ENCODE assay signal across 1 cellular context in genomic region chr20:17896771-17897369, GRCh38.
TF ChIP-seq lines count a peak whose summit lies in the region.

No MANE protein-coding gene starts in this region.

TF ChIP-seq in HepG2, 621 proteins besides CTCF, POLR2A, EP300 and RAD21 (continued from another document and continues in another):
- TF ChIP-seq MYC (CRISPR knock-in tag; IDR thresholded peaks at IDR 0.05; ENCODE audit: borderline replicate concordance) (peak; percentile 28; the same call in 1 of the 2 replicates), ZNF616 (CRISPR knock-in tag; IDR thresholded peaks at IDR 0.05; ENCODE audit: low read depth) (0 out of 2 replicates have a peak, but pooled peaks have one; percentile 24), JUN (CRISPR knock-in tag; IDR thresholded peaks at IDR 0.05) (peak; percentile 94; the same call in 1 of the 2 replicates), ARNTL (CRISPR knock-in tag; IDR thresholded peaks at IDR 0.05) (peak; percentile 90), BORCS8-MEF2B (CRISPR knock-in tag; IDR thresholded peaks at IDR 0.05) (peak; percentile 39; the same call in 1 of the 2 replicates), U2AF1 (optimal IDR thresholded peaks at IDR 0.05; ENCODE audit: low read depth, low read length) (no peak), PLSCR1 (CRISPR knock-in tag; IDR thresholded peaks at IDR 0.05; ENCODE audit: borderline replicate concordance) (no peak), TOPORS (CRISPR knock-in tag; IDR thresholded peaks at IDR 0.05) (no peak), ZNF672 (CRISPR knock-in tag; IDR thresholded peaks at IDR 0.05) (0 out of 2 replicates have a peak, but pooled peaks have one; percentile 67), ZNF101 (CRISPR knock-in tag; IDR thresholded peaks at IDR 0.05; ENCODE audit: borderline replicate concordance, low read depth) (0 out of 2 replicates have a peak, but pooled peaks have one; percentile 30), ZNF580 (CRISPR knock-in tag; IDR thresholded peaks at IDR 0.05; ENCODE audit: borderline replicate concordance, low read depth) (peak; percentile 88; the same call in 1 of the 2 replicates), MZF1 (CRISPR knock-in tag; IDR thresholded peaks at IDR 0.05; ENCODE audit: borderline replicate concordance) (no peak), CBX5 (CRISPR knock-in tag; IDR thresholded peaks at IDR 0.05; ENCODE audit: borderline replicate concordance) (peak; percentile 92; the same call in 1 of the 2 replicates), ZNF777 (CRISPR knock-in tag; IDR thresholded peaks at IDR 0.05) (peak; percentile 63; the same call in 1 of the 2 replicates), POGK (CRISPR knock-in tag; conservative IDR thresholded peaks at IDR 0.05) (no peak), DRAP1 (CRISPR knock-in tag; IDR thresholded peaks at IDR 0.05) (0 out of 2 replicates have a peak, but pooled peaks have one; percentile 59), ZNF33B (CRISPR knock-in tag; IDR thresholded peaks at IDR 0.05) (no peak), FLYWCH1 (CRISPR knock-in tag; IDR thresholded peaks at IDR 0.05) (no peak), ZNF230 (CRISPR knock-in tag; IDR thresholded peaks at IDR 0.05) (peak; percentile 81; the same call in 1 of the 2 replicates), ZNF432 (CRISPR knock-in tag; IDR thresholded peaks at IDR 0.05; ENCODE audit: borderline replicate concordance) (no peak), ARNT2 (CRISPR knock-in tag; IDR thresholded peaks at IDR 0.05; ENCODE audit: low read depth) (no peak), LRRFIP1 (CRISPR knock-in tag; conservative IDR thresholded peaks at IDR 0.05) (no peak), ZNF20 (CRISPR knock-in tag; IDR thresholded peaks at IDR 0.05) (no peak), TMF1 (CRISPR knock-in tag; IDR thresholded peaks at IDR 0.05; ENCODE audit: low read depth) (no peak), CREB3 (CRISPR knock-in tag; IDR thresholded peaks at IDR 0.05) (no peak; the same call in 1 of the 2 replicates), ATF7 (IDR thresholded peaks at IDR 0.05) (no peak), ATF7 (CRISPR knock-in tag; IDR thresholded peaks at IDR 0.05) (peak; percentile 89; the same call in 1 of the 2 replicates), ZIK1 (CRISPR knock-in tag; IDR thresholded peaks at IDR 0.05; ENCODE audit: borderline replicate concordance, low read depth) (no peak), ZFP37 (CRISPR knock-in tag; IDR thresholded peaks at IDR 0.05; ENCODE audit: borderline replicate concordance) (peak; percentile 71; the same call in 1 of the 2 replicates), THYN1 (CRISPR knock-in tag; IDR thresholded peaks at IDR 0.05; ENCODE audit: borderline replicate concordance, low read depth) (0 out of 2 replicates have a peak, but pooled peaks have one; percentile 77), BCL6 (CRISPR knock-in tag; IDR thresholded peaks at IDR 0.05) (peak; percentile 99), HMGXB3 (CRISPR knock-in tag; IDR thresholded peaks at IDR 0.05; ENCODE audit: borderline replicate concordance) (peak; percentile 24; the same call in 1 of the 2 replicates), HINFP (CRISPR knock-in tag; IDR thresholded peaks at IDR 0.05; ENCODE audit: low read depth) (peak; percentile 86; the same call in 1 of the 2 replicates), SMC3 (IDR thresholded peaks at IDR 0.05; ENCODE audit: low read length) (peak; percentile 84), NCOR1 (IDR thresholded peaks at IDR 0.05; ENCODE audit: borderline replicate concordance, low read length) (peak; percentile 98), ESRRA (CRISPR knock-in tag; IDR thresholded peaks at IDR 0.05; ENCODE audit: low read depth) (peak; percentile 97), ZBTB37 (CRISPR knock-in tag; IDR thresholded peaks at IDR 0.05) (peak; percentile 91), RCOR2 (CRISPR knock-in tag; IDR thresholded peaks at IDR 0.05) (peak; percentile 87), NFE2L2 (IDR thresholded peaks at IDR 0.05; ENCODE audit: low read length) (peak; percentile 53; the same call in 1 of the 2 replicates), RFX5 (IDR thresholded peaks at IDR 0.05; ENCODE audit: low read depth, low read length) (no peak), RFXAP (CRISPR knock-in tag; IDR thresholded peaks at IDR 0.05; ENCODE audit: borderline replicate concordance) (peak; percentile 76), KDM6A (CRISPR knock-in tag; IDR thresholded peaks at IDR 0.05; ENCODE audit: low read depth) (peak; percentile 85), TIGD3 (CRISPR knock-in tag; IDR thresholded peaks at IDR 0.05; ENCODE audit: borderline replicate concordance) (no peak), SETDB1 (CRISPR knock-in tag; IDR thresholded peaks at IDR 0.05; ENCODE audit: borderline replicate concordance) (no peak), ZFYVE20 (CRISPR knock-in tag; IDR thresholded peaks at IDR 0.05; ENCODE audit: borderline replicate concordance, low read depth) (no peak), NR2F2 (IDR thresholded peaks at IDR 0.05; ENCODE audit: borderline replicate concordance, low read depth) (peak; percentile 96), CEBPG (CRISPR knock-in tag; IDR thresholded peaks at IDR 0.05) (peak; percentile 77), STAT5B (CRISPR knock-in tag; IDR thresholded peaks at IDR 0.05) (0 out of 2 replicates have a peak, but pooled peaks have one; percentile 43), NFIC (IDR thresholded peaks at IDR 0.05; ENCODE audit: low read length) (peak; percentile 91)
